Comparison of ENCODE assay signal across 1 cellular context in genomic region chr2:222859786-222860726, GRCh38.
TF ChIP-seq lines count a peak whose summit lies in the region.

No MANE protein-coding gene starts in this region.

TF ChIP-seq in HepG2, 621 proteins besides CTCF, POLR2A, EP300 and RAD21 (continued from another document and continues in another):
- TF ChIP-seq ZNF18 (CRISPR knock-in tag; IDR thresholded peaks at IDR 0.05; ENCODE audit: insufficient replicate concordance): no peak
- TF ChIP-seq ZNF367 (CRISPR knock-in tag; IDR thresholded peaks at IDR 0.05; ENCODE audit: borderline replicate concordance): no peak
- TF ChIP-seq ZBTB10 (CRISPR knock-in tag; IDR thresholded peaks at IDR 0.05; ENCODE audit: borderline replicate concordance): no peak
- TF ChIP-seq ADNP (CRISPR knock-in tag; IDR thresholded peaks at IDR 0.05): no peak
- TF ChIP-seq CREB1 (IDR thresholded peaks at IDR 0.05): no peak
- TF ChIP-seq CREB1 (CRISPR knock-in tag; IDR thresholded peaks at IDR 0.05): peak; percentile 12; the same call in 1 of the 2 replicates
- no peak for TF ChIP-seq ZNF501 (CRISPR knock-in tag; IDR thresholded peaks at IDR 0.05)
- no peak for TF ChIP-seq TAF15 (IDR thresholded peaks at IDR 0.05; ENCODE audit: low read depth, low read length, poor library complexity, severe bottlenecking)
- no peak for TF ChIP-seq ZNF629 (CRISPR knock-in tag; conservative IDR thresholded peaks at IDR 0.05)
- TF ChIP-seq TBX2 (CRISPR knock-in tag; IDR thresholded peaks at IDR 0.05; ENCODE audit: borderline replicate concordance): no peak
- TF ChIP-seq ZNF724P (CRISPR knock-in tag; IDR thresholded peaks at IDR 0.05; ENCODE audit: borderline replicate concordance): no peak
- no peak for TF ChIP-seq ZNF407 (CRISPR knock-in tag; IDR thresholded peaks at IDR 0.05; ENCODE audit: not compliant biosample characterization)
- no peak for TF ChIP-seq RCOR2 (CRISPR knock-in tag; IDR thresholded peaks at IDR 0.05)
- no peak for TF ChIP-seq MTA1 (CRISPR knock-in tag; IDR thresholded peaks at IDR 0.05; ENCODE audit: borderline replicate concordance)
- TF ChIP-seq ZFP36L1 (CRISPR knock-in tag; IDR thresholded peaks at IDR 0.05): no peak
- TF ChIP-seq TOE1 (CRISPR knock-in tag; IDR thresholded peaks at IDR 0.05): no peak
- no peak for TF ChIP-seq DNMT3B (CRISPR knock-in tag; conservative IDR thresholded peaks at IDR 0.05)
- no peak for TF ChIP-seq BORCS8-MEF2B (CRISPR knock-in tag; IDR thresholded peaks at IDR 0.05)
- no peak for TF ChIP-seq ZNF839 (CRISPR knock-in tag; IDR thresholded peaks at IDR 0.05; ENCODE audit: borderline replicate concordance)
- TF ChIP-seq RFX3 (CRISPR knock-in tag; IDR thresholded peaks at IDR 0.05): no peak
- TF ChIP-seq TFE3 (CRISPR knock-in tag; IDR thresholded peaks at IDR 0.05): no peak
- TF ChIP-seq KMT2B (CRISPR knock-in tag; IDR thresholded peaks at IDR 0.05): no peak; the same call in 1 of the 2 replicates
- no peak for TF ChIP-seq ZNF589 (CRISPR knock-in tag; conservative IDR thresholded peaks at IDR 0.05)
- no peak for TF ChIP-seq ZNF30 (CRISPR knock-in tag; IDR thresholded peaks at IDR 0.05)
- no peak for TF ChIP-seq MNT (IDR thresholded peaks at IDR 0.05)
- TF ChIP-seq RELA (CRISPR knock-in tag; IDR thresholded peaks at IDR 0.05): no peak
- TF ChIP-seq GPN1 (CRISPR knock-in tag; IDR thresholded peaks at IDR 0.05; ENCODE audit: borderline replicate concordance): no peak
- no peak for TF ChIP-seq SIX4 (CRISPR knock-in tag; IDR thresholded peaks at IDR 0.05)
- TF ChIP-seq GZF1 (CRISPR knock-in tag; IDR thresholded peaks at IDR 0.05): no peak
- no peak for TF ChIP-seq TMF1 (CRISPR knock-in tag; IDR thresholded peaks at IDR 0.05; ENCODE audit: low read depth)
- TF ChIP-seq ZNF225 (CRISPR knock-in tag; IDR thresholded peaks at IDR 0.05): no peak
- TF ChIP-seq BCL6 (CRISPR knock-in tag; IDR thresholded peaks at IDR 0.05): peak; percentile 77
- TF ChIP-seq ZNF574 (CRISPR knock-in tag; IDR thresholded peaks at IDR 0.05): peak; percentile 24; the same call in 1 of the 2 replicates
- TF ChIP-seq ZNF230 (CRISPR knock-in tag; IDR thresholded peaks at IDR 0.05): no peak
- TF ChIP-seq ZNF740 (CRISPR knock-in tag; IDR thresholded peaks at IDR 0.05): no peak
- TF ChIP-seq ZNF33A (CRISPR knock-in tag; IDR thresholded peaks at IDR 0.05; ENCODE audit: borderline replicate concordance): no peak
- no peak for TF ChIP-seq NFIB (CRISPR knock-in tag; IDR thresholded peaks at IDR 0.05; ENCODE audit: borderline replicate concordance)
- no peak for TF ChIP-seq NRL (CRISPR knock-in tag; IDR thresholded peaks at IDR 0.05; ENCODE audit: borderline replicate concordance)
- TF ChIP-seq MTF1 (CRISPR knock-in tag; IDR thresholded peaks at IDR 0.05): no peak
- TF ChIP-seq ZNF264 (CRISPR knock-in tag; IDR thresholded peaks at IDR 0.05): peak; percentile 65; the same call in 1 of the 2 replicates
- no peak for TF ChIP-seq JUNB (CRISPR knock-in tag; IDR thresholded peaks at IDR 0.05; ENCODE audit: borderline replicate concordance)
- TF ChIP-seq GMEB1 (CRISPR knock-in tag; IDR thresholded peaks at IDR 0.05; ENCODE audit: borderline replicate concordance): no peak
- TF ChIP-seq ZNF773 (CRISPR knock-in tag; IDR thresholded peaks at IDR 0.05; ENCODE audit: borderline replicate concordance): no peak
- TF ChIP-seq CENPX (CRISPR knock-in tag; IDR thresholded peaks at IDR 0.05): no peak
- no peak for TF ChIP-seq ZNF576 (CRISPR knock-in tag; IDR thresholded peaks at IDR 0.05)
- TF ChIP-seq MAFF (IDR thresholded peaks at IDR 0.05; ENCODE audit: low read depth, low read length): 0 out of 2 replicates have a peak, but pooled peaks have one; percentile 11
